8 cellular contexts compared by ENCODE assay signal in genomic region chr1:211675230-211676105, GRCh38. TPM values are rescaled to one million over a fixed set of nuclear protein-coding genes. Genes with fewer than 3 reads are reported as not detected.
A peak's percentile ranks its signal among the peaks of the same experiment; 100 is the strongest.
DNase-seq lines count a peak whose midpoint lies in the region; ATAC-seq, FAIRE-seq and TF ChIP-seq lines count a peak whose summit lies in the region.

NEK2 (minus strand) TSS chr1:211675621; CDS start chr1:211675479, 142 bp downstream.

- POLR2A ChIA-PET in WTC11 (lab: Charles Lee) = interaction anchor here (0.6 to 1.9 kb wide), 8 partner anchors 18 to 611 kb away, joined by 3 to 12 read pairs (median 4); partner anchors contain the start of genes DTL, INTS7 and SLC30A1

- in situ Hi-C loops in GM18951 (cut with MboI; ENCODE audit: low sequenced_read_pairs, unreplicated experiment) = no loop called here

- peaks cover 12% of the 10 kb centered on the region for H3K4me1 Mint-ChIP-seq in WTC11

- peak; percentile 74 for TF ChIP-seq POLR2A in GM18951 (IDR thresholded peaks at IDR 0.05; ENCODE audit: extremely low read depth, insufficient read depth, insufficient read length)

- no peaks in the 10 kb centered on the region for H3K27me3 Mint-ChIP-seq in WTC11 (ENCODE audit: low read depth)

- peak; percentile 86 for FAIRE-seq in islet of Langerhans (lab: Jason Lieb, UNC)

- H3K4me3 Mint-ChIP-seq in WTC11 = peak within 1 kb of the TSS; percentile 96

- peak within 1 kb of the TSS; percentile 97 for H3K27ac Mint-ChIP-seq in WTC11

- CTCF ChIA-PET in WTC11 (lab: Charles Lee) = interaction anchor here (0.6 to 2.5 kb wide), 8 partner anchors 24 to 1429 kb away, joined by 3 to 23 read pairs (median 4); partner anchors contain the start of genes DTL, INTS7 and SLC30A1

- H3K9me3 Mint-ChIP-seq in WTC11 = no peaks in the 10 kb centered on the region

- TF ChIP-seq CTCF in AG09319 (IDR thresholded peaks at IDR 0.05; ENCODE audit: low read depth, low read length) (no peak), WTC11 (IDR thresholded peaks at IDR 0.05) (no peak)

- DNase-seq in AG09319 (ENCODE audit: extremely low read depth, low read depth) (peak; percentile 53), NCI-H2227 treated with DMSO at 0.1 percent for 48 hours (lab: John Stamatoyannopoulos, UW) (peak; percentile 95), WTC11 (ENCODE audit: low spot score) (peak; percentile 96), caudate nucleus (lab: John Stamatoyannopoulos, UW) (peak; percentile 14 to 97 (median 73))
- DNase-seq in stimulated activated CD4-positive, alpha-beta T cell treated with anti-CD3 and anti-CD28 coated beads, Interleukin-12 subunit alpha, Interleukin-12 subunit beta, amount 100 ng/mL, for 4 hours = peak; percentile 72

- H3K27ac ChIP-seq in caudate nucleus (ENCODE audit: low read depth, low read length) = no peak within 1 kb of the TSS

- peak; percentile 95 for ATAC-seq in HG03175 (IDR thresholded peaks at IDR 0.05; ENCODE audit: unreplicated experiment)
- peak; percentile 94 for ATAC-seq in WTC11

- H3K36me3 Mint-ChIP-seq in WTC11 = peaks cover 25% of the 10 kb centered on the region

TF ChIP-seq in WTC11, 78 proteins besides CTCF, POLR2A, EP300 and RAD21 (continues in another document):
- TF ChIP-seq ERG (CRISPR knock-in tag; IDR thresholded peaks at IDR 0.05) = no peak
- peak; percentile 62 for TF ChIP-seq NFYB (CRISPR knock-in tag; conservative IDR thresholded peaks at IDR 0.05; ENCODE audit: low read depth)
- peak; percentile 68; the same call in 1 of the 2 replicates for TF ChIP-seq RELA (CRISPR knock-in tag; IDR thresholded peaks at IDR 0.05; ENCODE audit: borderline replicate concordance)
- TF ChIP-seq ZNF671 (CRISPR knock-in tag; IDR thresholded peaks at IDR 0.05) = no peak
- TF ChIP-seq MAX (CRISPR knock-in tag; IDR thresholded peaks at IDR 0.05) = peak; percentile 76
- TF ChIP-seq JAZF1 (CRISPR knock-in tag; IDR thresholded peaks at IDR 0.05) = no peak
- TF ChIP-seq ZNF512 (CRISPR knock-in tag; IDR thresholded peaks at IDR 0.05; ENCODE audit: borderline replicate concordance) = no peak
- peak; percentile 57; the same call in 1 of the 2 replicates for TF ChIP-seq IRF1 (CRISPR knock-in tag; IDR thresholded peaks at IDR 0.05)
- peak; percentile 57; the same call in 1 of the 2 replicates for TF ChIP-seq JUN (CRISPR knock-in tag; IDR thresholded peaks at IDR 0.05)
- peak; percentile 96 for TF ChIP-seq NR2C2 (CRISPR knock-in tag; IDR thresholded peaks at IDR 0.05)
- TF ChIP-seq FOXP4 (CRISPR knock-in tag; IDR thresholded peaks at IDR 0.05) = no peak
- TF ChIP-seq E2F5 (CRISPR knock-in tag; IDR thresholded peaks at IDR 0.05) = 0 out of 2 replicates have a peak, but pooled peaks have one; percentile 38
- peak; percentile 56; the same call in 1 of the 2 replicates for TF ChIP-seq HMGXB4 (CRISPR knock-in tag; IDR thresholded peaks at IDR 0.05)
- no peak for TF ChIP-seq OVOL2 (CRISPR knock-in tag; IDR thresholded peaks at IDR 0.05; ENCODE audit: borderline replicate concordance)
- TF ChIP-seq PRRX2 (CRISPR knock-in tag; IDR thresholded peaks at IDR 0.05) = no peak
- peak; percentile 21; the same call in 1 of the 2 replicates for TF ChIP-seq TEAD1 (CRISPR knock-in tag; IDR thresholded peaks at IDR 0.05)
- no peak for TF ChIP-seq CDX4 (CRISPR knock-in tag; IDR thresholded peaks at IDR 0.05; ENCODE audit: borderline replicate concordance)
- TF ChIP-seq CREM (CRISPR knock-in tag; IDR thresholded peaks at IDR 0.05) = 0 out of 2 replicates have a peak, but pooled peaks have one; percentile 28
- peak; percentile 55; the same call in 1 of the 2 replicates for TF ChIP-seq FOXK1 (CRISPR knock-in tag; IDR thresholded peaks at IDR 0.05)

RNA-seq across cellular contexts. Expression of gene NEK2, which starts in this region (rescaled TPM):
- 22.7 to 25.2 TPM (median 23.5 TPM) in 3 replicates for total RNA-seq in WTC11 (2021)
